ENCODE assay signal across 1 cellular context in genomic region chr6:79718509-79719247, GRCh38.
TF ChIP-seq lines count a peak whose summit lies in the region.

No MANE protein-coding gene starts in this region.

TF ChIP-seq in IMR-90, 13 proteins besides CTCF, POLR2A, EP300 and RAD21 (continued from another document):
- TF ChIP-seq MAZ (IDR thresholded peaks at IDR 0.05; ENCODE audit: borderline replicate concordance, low read depth, low read length) = no peak
- TF ChIP-seq, protein P1, sequence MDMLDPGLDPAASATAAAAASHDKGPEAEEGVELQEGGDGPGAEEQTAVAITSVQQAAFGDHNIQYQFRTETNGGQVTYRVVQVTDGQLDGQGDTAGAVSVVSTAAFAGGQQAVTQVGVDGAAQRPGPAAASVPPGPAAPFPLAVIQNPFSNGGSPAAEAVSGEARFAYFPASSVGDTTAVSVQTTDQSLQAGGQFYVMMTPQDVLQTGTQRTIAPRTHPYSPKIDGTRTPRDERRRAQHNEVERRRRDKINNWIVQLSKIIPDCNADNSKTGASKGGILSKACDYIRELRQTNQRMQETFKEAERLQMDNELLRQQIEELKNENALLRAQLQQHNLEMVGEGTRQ (IDR thresholded peaks at IDR 0.05; ENCODE audit: low read depth, low read length) = no peak
- TF ChIP-seq CEBPB (IDR thresholded peaks at IDR 0.05; ENCODE audit: low read depth, low read length) = no peak
- TF ChIP-seq NFE2L2 (IDR thresholded peaks at IDR 0.05; ENCODE audit: low read depth, low read length) = no peak
- no peak for TF ChIP-seq FOS (IDR thresholded peaks at IDR 0.05; ENCODE audit: low read depth, low read length)
- TF ChIP-seq MAFK (IDR thresholded peaks at IDR 0.05; ENCODE audit: low read depth, low read length) = no peak
- TF ChIP-seq RCOR1 (IDR thresholded peaks at IDR 0.05; ENCODE audit: insufficient replicate concordance, low read length) = no peak
- no peak for TF ChIP-seq CHD1 (IDR thresholded peaks at IDR 0.05; ENCODE audit: low read depth, low read length)
- no peak for TF ChIP-seq MXI1 (IDR thresholded peaks at IDR 0.05; ENCODE audit: borderline replicate concordance, low read depth, low read length)
- no peak for TF ChIP-seq SMC3 (IDR thresholded peaks at IDR 0.05; ENCODE audit: low read depth, low read length)
